In genomic region chr17:32486091-32486700, GRCh38 we compare ENCODE assay signal across 8 cellular contexts.
DNase-seq lines count a peak whose midpoint lies in the region; ATAC-seq lines count a peak whose summit lies in the region.

No MANE protein-coding gene starts in this region.

- H3K4me3 ChIP-seq in ACC112 (ENCODE audit: low read depth, low read length): peak overlapping the region; percentile 68

- peaks cover 16% of the 10 kb centered on the region for H3K4me1 ChIP-seq in ACC112 (ENCODE audit: control insufficient read depth, insufficient read depth, low read length, unreplicated experiment)

- ATAC-seq in GM18861 (IDR thresholded peaks at IDR 0.05; ENCODE audit: unreplicated experiment) (peak; percentile 29), HG03139 (IDR thresholded peaks at IDR 0.05; ENCODE audit: unreplicated experiment) (peak; percentile 38)

- peak overlapping the region; percentile 42 for H3K27ac ChIP-seq in ACC112 (ENCODE audit: low read depth, low read length)

- no peaks in the 10 kb centered on the region for H3K36me3 ChIP-seq in ACC112 (ENCODE audit: insufficient read depth, low read length)

- H3K27me3 ChIP-seq in ACC112 (ENCODE audit: insufficient read depth, low read length): no peaks in the 10 kb centered on the region

- DNase-seq in NCI-H526 (lab: John Stamatoyannopoulos, UW) (peak; percentile 32 to 93), medulla oblongata (ENCODE audit: extremely low spot score) (peak; percentile 90)
- peak; percentile 53 to 60 for DNase-seq in activated CD4-positive, alpha-beta T cell treated with anti-CD3 and anti-CD28 coated beads, Interleukin-2, amount 50 U/mL, for 4 hours
- DNase-seq in effector CD8-positive, alpha-beta T cell (lab: John Stamatoyannopoulos, UW): peak; percentile 53
- peak; percentile 36 for DNase-seq in stimulated activated CD8-positive, alpha-beta memory T cell treated with anti-CD3 and anti-CD28 coated beads, Interleukin-12 subunit alpha, Interleukin-12 subunit beta, amount 100 ng/mL, for 1 hour (ENCODE audit: low read depth)

- H2AFZ ChIP-seq in ACC112 (ENCODE audit: low read length, unreplicated experiment): peak overlapping the region; percentile 78

- no peaks in the 10 kb centered on the region for H3K79me2 ChIP-seq in ACC112 (ENCODE audit: control insufficient read depth, insufficient read depth, low read length, unreplicated experiment)

Comparison
In these comparisons a context has a peak if more than half of its experiments do, and no peak if none do; other contexts are left out.
1. Peak in every context shown above with its lines: DNase-seq, ATAC-seq, H3K4me3 ChIP-seq and H3K27ac ChIP-seq.
2. DNase-seq: peak in every context shown above with its lines; median percentile 90 in medulla oblongata; 62 in NCI-H526; 56 in activated CD4-positive, alpha-beta T cell treated with anti-CD3 and anti-CD28 coated beads, Interleukin-2, amount 50 U/mL, for 4 hours; 53 in effector CD8-positive, alpha-beta T cell; 36 in stimulated activated CD8-positive, alpha-beta memory T cell treated with anti-CD3 and anti-CD28 coated beads, Interleukin-12 subunit alpha, Interleukin-12 subunit beta, amount 100 ng/mL, for 1 hour.